Comparison of ENCODE assay signal across 20 cellular contexts in genomic region chr10:2844925-2845324, GRCh38.
DNase-seq lines count a peak whose midpoint lies in the region; TF ChIP-seq lines count a peak whose summit lies in the region.
"Had no signal": no experiment of that assay in that cellular context is flagged by ENCODE, and none has a peak within 500 bp of the region (broad histone marks: within the 10 kb centered on the region; RNA-seq: fewer than 3 reads in every experiment).

No MANE protein-coding gene starts in this region.

- H3K36me3 ChIP-seq in Karpas-422 (ENCODE audit: insufficient read depth, low read length) (no peaks in the 10 kb centered on the region; the same call in 1 of the 2 replicates), esophagus muscularis mucosa (no peaks in the 10 kb centered on the region)
- H3K36me3 ChIP-seq: BLaER1 treated with 17β-estradiol and CSF1 and Interleukin-3, amounts not matched to agents 10 nM and 100 nM had no signal

- H3K27me3 ChIP-seq in Karpas-422 (ENCODE audit: low read length) (no peaks in the 10 kb centered on the region), esophagus muscularis mucosa (no peaks in the 10 kb centered on the region)
- H3K27me3 ChIP-seq: BLaER1 treated with 17β-estradiol and CSF1 and Interleukin-3, amounts not matched to agents 10 nM and 100 nM had no signal

- no peak for TF ChIP-seq EP300 in esophagus muscularis mucosa (IDR thresholded peaks at IDR 0.05)

- intact Hi-C loops in esophagus muscularis mucosa (cut with DNase I): no loop called here

- no peak for TF ChIP-seq CTCF in esophagus muscularis mucosa (IDR thresholded peaks at IDR 0.05)

- 89% methylated on average over 5 of the region's 5 CpGs for WGBS in esophagus muscularis mucosa

- H4K20me1 ChIP-seq in Karpas-422 (ENCODE audit: insufficient read depth, low read depth, low read length): no peaks in the 10 kb centered on the region
- H4K20me1 ChIP-seq: BLaER1 treated with 17β-estradiol and CSF1 and Interleukin-3, amounts not matched to agents 10 nM and 100 nM had no signal

- H3K9me3 ChIP-seq in Karpas-422 (ENCODE audit: low read length) (no peaks in the 10 kb centered on the region), esophagus muscularis mucosa (no peaks in the 10 kb centered on the region)
- H3K9me3 ChIP-seq: A549, Caco-2 had no signal

- 0 out of 2 replicates have a peak overlapping the region, but pooled peaks have one; percentile 17 for H2AFZ ChIP-seq in Karpas-422 (ENCODE audit: low read length)

- H3K27ac ChIP-seq in Karpas-422 (ENCODE audit: low read length) (no peak overlapping the region), esophagus muscularis mucosa (replicated peaks in 1 of 4) (no peak overlapping the region)
- H3K27ac ChIP-seq: 22Rv1; A549; BLaER1 treated with 17β-estradiol and CSF1 and Interleukin-3, amounts not matched to agents 10 nM and 100 nM; C4-2B had no signal

- H3K79me2 ChIP-seq in Karpas-422 (ENCODE audit: low read length): no peaks in the 10 kb centered on the region

- no peak overlapping the region for H3K4me2 ChIP-seq in Karpas-422 (ENCODE audit: low read depth, low read length, poor library complexity, severe bottlenecking)
- H3K4me2 ChIP-seq: A549; BLaER1 treated with 17β-estradiol and CSF1 and Interleukin-3, amounts not matched to agents 10 nM and 100 nM had no signal

- H3K4me1 ChIP-seq in Karpas-422 (ENCODE audit: low read length) (peaks cover 36% of the 10 kb centered on the region), esophagus muscularis mucosa (no peaks in the 10 kb centered on the region)
- H3K4me1 ChIP-seq: A549; BLaER1 treated with 17β-estradiol and CSF1 and Interleukin-3, amounts not matched to agents 10 nM and 100 nM; Caco-2 had no signal

- no peak overlapping the region for H3K4me3 ChIP-seq in Karpas-422 (ENCODE audit: low read length)
- no peak overlapping the region for H3K4me3 ChIP-seq in esophagus muscularis mucosa
- H3K4me3 ChIP-seq: A549; BLaER1 treated with 17β-estradiol and CSF1 and Interleukin-3, amounts not matched to agents 10 nM and 100 nM had no signal

- TF ChIP-seq POLR2A in esophagus muscularis mucosa (IDR thresholded peaks at IDR 0.05; ENCODE audit: low read depth): no peak

- DNase-seq in NCI-H82 (lab: John Stamatoyannopoulos, UW) (peak; percentile 56), NCI-H82 treated with DMSO at 0.1 percent for 48 hours (lab: John Stamatoyannopoulos, UW; ENCODE audit: unreplicated experiment) (no peak), Karpas-422 (no peak), esophagus muscularis mucosa (ENCODE audit: extremely low spot score) (peak; percentile 78), mesenteric fat pad (ENCODE audit: low spot score) (no peak), hepatic stellate cell (ENCODE audit: low spot score) (no peak)
- DNase-seq: AML-193; Caco-2; Calu3; CD4-positive, alpha-beta T cell; CD8-positive, alpha-beta T cell; DMS 273 treated with DMSO at 0.1 percent for 48 hours; DMS153; DMS53; DMS79; GF-D8 had no signal

- H3K9me2 ChIP-seq in Karpas-422 (replicated peaks; ENCODE audit: insufficient read depth, low read length): no peaks in the 10 kb centered on the region

- H3K9ac ChIP-seq in Karpas-422 (ENCODE audit: low read length): no peak overlapping the region
- H3K9ac ChIP-seq: BLaER1 treated with 17β-estradiol and CSF1 and Interleukin-3, amounts not matched to agents 10 nM and 100 nM had no signal

Comparison
In these comparisons a context has a peak if more than half of its experiments do, and no peak if none do; other contexts are left out.
1. DNase-seq: peak in NCI-H82 (single experiment) and esophagus muscularis mucosa (single experiment); none in NCI-H82 treated with DMSO at 0.1 percent for 48 hours (single experiment), Karpas-422 (single experiment), mesenteric fat pad (single experiment) and hepatic stellate cell (single experiment).